ENCODE assay signal across 11 cellular contexts in genomic region chr13:111210082-111210481, GRCh38.
DNase-seq lines count a peak whose midpoint lies in the region; ATAC-seq and TF ChIP-seq lines count a peak whose summit lies in the region.
"Had no signal": no experiment of that assay in that cellular context is flagged by ENCODE, and none has a peak within 500 bp of the region (broad histone marks: within the 10 kb centered on the region; RNA-seq: fewer than 3 reads in every experiment).

No MANE protein-coding gene starts in this region.

- H3K27me3 ChIP-seq in OCI-LY1 (ENCODE audit: insufficient read depth, low read length) (no peaks in the 10 kb centered on the region), muscle layer of duodenum (ENCODE audit: low read depth, low read length) (no peaks in the 10 kb centered on the region), tibial artery (no peaks in the 10 kb centered on the region)

- intact Hi-C loops in tibial artery (cut with DNase I; ENCODE audit: low total_unique reads): no loop called here

- H2AFZ ChIP-seq in OCI-LY1 (ENCODE audit: low read length): no peak overlapping the region
- H2AFZ ChIP-seq: parathyroid adenoma had no signal

- H3K4me1 ChIP-seq in OCI-LY1 (ENCODE audit: insufficient read depth, low read length, severe bottlenecking) (peaks cover 79% of the 10 kb centered on the region), muscle layer of duodenum (ENCODE audit: control insufficient read depth in 1 of 2, insufficient read depth in 2 of 2, low read length in 2 of 2) (peaks cover 6 to 28% of the 10 kb centered on the region in 2 donors), tibial artery (peaks cover 0 to 95% (median 62%) of the 10 kb centered on the region in 4 donors)
- H3K4me1 ChIP-seq: parathyroid adenoma had no signal

- peak; percentile 13 for DNase-seq in dermis blood vessel endothelial cell
- DNase-seq in tibial artery: no peak
- no peak for DNase-seq in stimulated activated naive CD8-positive, alpha-beta T cell treated with anti-CD3 and anti-CD28 coated beads, Interleukin-15, Interleukin-2, amounts not matched to agents 100 U/mL and 50 U/mL, for 24 hours
- no peak for DNase-seq in DMS53 treated with DMSO at 0.1 percent for 48 hours (lab: John Stamatoyannopoulos, UW; ENCODE audit: unreplicated experiment)
- no peak for DNase-seq in iPS-NIHi7 (ENCODE audit: extremely low spot score)
- DNase-seq: activated CD4-positive, alpha-beta T cell treated with anti-CD3 and anti-CD28 coated beads for 1 hour; left cardiac atrium; NCI-H1694 treated with DMSO at 0.1 percent for 48 hours had no signal

- H3F3A ChIP-seq in OCI-LY1 (ENCODE audit: insufficient read depth, low read length): no peaks in the 10 kb centered on the region

- no peaks in the 10 kb centered on the region for H4K20me1 ChIP-seq in OCI-LY1 (ENCODE audit: insufficient read depth, low read length)

- H3K36me3 ChIP-seq in OCI-LY1 (ENCODE audit: insufficient read depth, low read length) (peaks cover 77% of the 10 kb centered on the region), muscle layer of duodenum (ENCODE audit: control insufficient read depth in 1 of 2, insufficient read depth in 2 of 2, low read length in 2 of 2) (peaks cover 0 to 3% of the 10 kb centered on the region in 2 donors), tibial artery (peaks cover 0 to 4% (median 0%) of the 10 kb centered on the region in 3 donors)

- H3K9me3 ChIP-seq in OCI-LY1 (ENCODE audit: low read length) (no peaks in the 10 kb centered on the region), muscle layer of duodenum (ENCODE audit: control insufficient read depth in 1 of 2, low read length in 2 of 2) (no peaks in the 10 kb centered on the region), tibial artery (no peaks in the 10 kb centered on the region)

- no peak overlapping the region for H3K9ac ChIP-seq in OCI-LY1 (ENCODE audit: low read length)
- H3K9ac ChIP-seq: parathyroid adenoma had no signal

- TF ChIP-seq CTCF in OCI-LY1 (IDR thresholded peaks at IDR 0.05; ENCODE audit: low read length): no peak
- TF ChIP-seq CTCF in tibial artery (IDR thresholded peaks at IDR 0.05): no peak

- no peak for ATAC-seq in stimulated activated naive CD8-positive, alpha-beta T cell treated with anti-CD3 and anti-CD28 coated beads, Interleukin-15, Interleukin-2, amounts not matched to agents 100 U/mL and 50 U/mL, for 24 hours

- H3K27ac ChIP-seq in OCI-LY1 (ENCODE audit: low read depth, low read length, poor library complexity, severe bottlenecking): peak overlapping the region; percentile 33
- H3K27ac ChIP-seq in muscle layer of duodenum (ENCODE audit: low read length): no peak overlapping the region
- peak overlapping the region; percentile 27 to 76 for H3K27ac ChIP-seq in tibial artery
- H3K27ac ChIP-seq: parathyroid adenoma had no signal

- H3K9me2 ChIP-seq in OCI-LY1 (ENCODE audit: low read depth, low read length): no peaks in the 10 kb centered on the region

- H3K4me3 ChIP-seq in OCI-LY1 (ENCODE audit: low read depth, low read length, poor library complexity, severe bottlenecking) (no peak overlapping the region), muscle layer of duodenum (ENCODE audit: low read depth in 1 of 2, low read length in 2 of 2) (peak overlapping the region; percentile 5 to 14), tibial artery (peak overlapping the region in 1 of 2 donors; percentile 0)

- peaks cover 73% of the 10 kb centered on the region for H3K79me2 ChIP-seq in OCI-LY1 (ENCODE audit: insufficient read depth, low read length)

- H3K4me2 ChIP-seq in OCI-LY1 (ENCODE audit: low read length): no peak overlapping the region
